In genomic region chr17:2689411-2690164, GRCh38 we compare ENCODE assay signal across 10 cellular contexts. TPM values are rescaled to one million over a fixed set of nuclear protein-coding genes. Genes with fewer than 3 reads are reported as not detected.
DNase-seq lines count a peak whose midpoint lies in the region; ATAC-seq and TF ChIP-seq lines count a peak whose summit lies in the region.
"Had no signal": no experiment of that assay in that cellular context is flagged by ENCODE, and none has a peak within 500 bp of the region (broad histone marks: within the 10 kb centered on the region; RNA-seq: fewer than 3 reads in every experiment).

No MANE protein-coding gene starts in this region.

- H3K36me3 ChIP-seq in BLaER1 (peaks cover 61% of the 10 kb centered on the region), HEK293 (ENCODE audit: control insufficient read depth in 2 of 2, insufficient read depth in 1 of 2, low read length in 2 of 2) (peaks cover 7 to 56% of the 10 kb centered on the region in 2 experiments; a peak in 2 of 3 replicates), mucosa of descending colon (ENCODE audit: low read depth) (peaks cover 3% of the 10 kb centered on the region)

- peak; percentile 46 for DNase-seq in central memory CD4-positive, alpha-beta T cell
- peak in 2 of 3 donors; percentile 33 to 60 for DNase-seq in mucosa of descending colon
- DNase-seq in NCI-H446 treated with DMSO at 0.1 percent for 48 hours (lab: John Stamatoyannopoulos, UW), result no peak
- DNase-seq in stimulated activated naive CD8-positive, alpha-beta T cell treated with anti-CD3 and anti-CD28 coated beads, Interleukin-15, Interleukin-2, amounts not matched to agents 100 U/mL and 50 U/mL, for 24 hours, result no peak
- no peak for DNase-seq in NCI-H524 treated with DMSO at 0.1 percent for 48 hours (lab: John Stamatoyannopoulos, UW)
- DNase-seq: NCI-H774 had no signal

- ATAC-seq in mucosa of descending colon, result peak; percentile 9
- no peak for ATAC-seq in GM21528 (IDR thresholded peaks at IDR 0.05; ENCODE audit: low FRiP score, unreplicated experiment)
- no peak for ATAC-seq in stimulated activated naive CD8-positive, alpha-beta T cell treated with anti-CD3 and anti-CD28 coated beads, Interleukin-15, Interleukin-2, amounts not matched to agents 100 U/mL and 50 U/mL, for 24 hours

- TF ChIP-seq CTCF in HEK293 (tag by site-specific recombination; IDR thresholded peaks at IDR 0.05), result no peak
- no peak for TF ChIP-seq CTCF in mucosa of descending colon (IDR thresholded peaks at IDR 0.05)

- no peaks in the 10 kb centered on the region for H3K9me3 ChIP-seq in BLaER1
- no peaks in the 10 kb centered on the region for H3K9me3 ChIP-seq in HEK293 (ENCODE audit: control insufficient read depth, insufficient read depth, low read depth, low read length)
- H3K9me3 ChIP-seq in mucosa of descending colon, result no peaks in the 10 kb centered on the region

- H4K20me1 ChIP-seq in BLaER1, result peaks cover 86% of the 10 kb centered on the region

- CTCF ChIA-PET in HEK293 (lab: Yijun Ruan, JAX), result no interaction called here

- intact Hi-C loops in mucosa of descending colon (cut with DNase I, micrococcal nuclease), result no loop called here

- no peak overlapping the region for H3K9ac ChIP-seq in BLaER1

- H3K4me1 ChIP-seq in BLaER1 (peaks cover 66% of the 10 kb centered on the region), HEK293 (ENCODE audit: control insufficient read depth, insufficient read depth, low read length) (no peaks in the 10 kb centered on the region), mucosa of descending colon (ENCODE audit: low read depth) (no peaks in the 10 kb centered on the region)

- H3K27ac ChIP-seq in BLaER1 (peak overlapping the region; percentile 78; the same call in 1 of the 2 replicates), HEK293 (ENCODE audit: extremely low read depth, low read depth, low read length) (no peak overlapping the region)

- POLR2A ChIA-PET in HEK293 (lab: Yijun Ruan, JAX), result no interaction called here

- peak overlapping the region; percentile 89 for H3K4me2 ChIP-seq in BLaER1

- H3K4me3 ChIP-seq in BLaER1 (peak overlapping the region; percentile 58; the same call in 1 of the 2 replicates), HEK293 (ENCODE audit: low read depth, low read length) (no peak overlapping the region), mucosa of descending colon (no peak overlapping the region)

- H3K27me3 ChIP-seq in BLaER1, result no peaks in the 10 kb centered on the region

TF ChIP-seq in HEK293, 187 proteins besides CTCF, POLR2A, EP300 and RAD21:
- 0 out of 2 replicates have a peak, but pooled peaks have one; percentile 2 for TF ChIP-seq ZFHX2 (tag by site-specific recombination; conservative IDR thresholded peaks at IDR 0.05)
- no peak for TF ChIP-seq ZNF645 (tag by site-specific recombination; IDR thresholded peaks at IDR 0.05)
- 0 out of 2 replicates have a peak, but pooled peaks have one; percentile 13 for TF ChIP-seq PATZ1 (tag by site-specific recombination; IDR thresholded peaks at IDR 0.05)
- peak; percentile 65 for TF ChIP-seq KLF1 (tag by site-specific recombination; IDR thresholded peaks at IDR 0.05)
- no peak for TF ChIP-seq ZNF610 (tag by site-specific recombination; IDR thresholded peaks at IDR 0.05; ENCODE audit: borderline replicate concordance)

RNA-seq across cellular contexts. Expression of gene CLUH, which starts 22.0 kb away (rescaled TPM):
- total RNA-seq in mucosa of descending colon, result 100 to 1,000 TPM; 120 to 149 (median 145) TPM

RNA-seq across cellular contexts. Expression of gene CCDC92B, which starts 59.9 kb away (rescaled TPM):
- 1 to 10 TPM; 1.3 to 2.2 (median 2.2) TPM for total RNA-seq in mucosa of descending colon
- total RNA-seq: bronchial epithelial cell had no signal

Comparison
In these comparisons a context has a peak if more than half of its experiments do, and no peak if none do; other contexts are left out.
1. DNase-seq: peak in central memory CD4-positive, alpha-beta T cell (single experiment) and mucosa of descending colon (2 of 3); none in NCI-H446 treated with DMSO at 0.1 percent for 48 hours (single experiment), stimulated activated naive CD8-positive, alpha-beta T cell treated with anti-CD3 and anti-CD28 coated beads, Interleukin-15, Interleukin-2, amounts not matched to agents 100 U/mL and 50 U/mL, for 24 hours (single experiment) and NCI-H524 treated with DMSO at 0.1 percent for 48 hours (single experiment).